In the genomic region with DNA sequence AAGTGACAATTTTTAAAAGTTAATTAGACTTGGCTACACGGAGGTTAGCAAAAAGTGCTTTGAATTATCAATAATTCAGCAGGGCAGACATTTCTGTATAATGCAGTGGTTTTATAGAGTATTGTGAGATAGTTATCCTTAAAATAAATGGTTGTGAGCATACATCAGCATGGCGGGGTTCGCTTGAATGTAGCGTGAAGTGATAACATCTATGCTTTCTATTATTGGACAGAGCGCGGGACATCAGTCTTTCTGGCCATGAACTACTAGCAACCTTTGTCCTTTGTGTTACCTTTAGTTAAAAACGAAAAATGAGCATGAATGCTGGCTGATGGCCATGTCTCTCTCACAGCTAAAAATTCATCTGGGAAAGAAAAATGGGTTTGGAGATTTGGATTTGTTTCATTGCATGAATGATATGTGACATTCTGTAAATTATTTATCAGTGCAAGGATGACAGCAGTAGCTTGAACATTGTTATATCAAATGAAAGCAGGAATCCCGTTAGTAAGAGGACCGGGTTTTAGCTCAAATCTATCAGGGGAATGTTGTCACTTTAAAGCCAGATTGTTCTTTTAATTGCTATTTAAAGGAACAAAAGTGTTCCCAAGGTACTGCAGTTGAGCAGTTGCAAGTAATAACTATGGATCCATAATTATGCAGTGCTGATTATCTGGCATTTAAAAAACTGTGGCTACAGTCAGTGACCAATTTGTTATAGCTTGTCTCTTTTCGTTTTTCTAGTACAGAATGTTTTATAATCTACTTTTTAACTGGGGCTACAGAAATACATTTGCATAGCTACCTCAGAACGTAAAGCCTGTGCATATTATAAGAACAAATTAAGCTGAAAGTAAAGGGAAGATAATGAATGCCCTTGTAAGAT, we compare ENCODE assay signal across 20 cellular contexts.
DNase-seq lines count a peak whose midpoint lies in the region; ATAC-seq, FAIRE-seq and TF ChIP-seq lines count a peak whose summit lies in the region.
"Had no signal": no experiment of that assay in that cellular context is flagged by ENCODE, and none has a peak within 500 bp of the region (broad histone marks: within the 10 kb centered on the region; RNA-seq: fewer than 3 reads in every experiment).

No MANE protein-coding gene starts in this region.

- no peaks in the 10 kb centered on the region for H3K9me3 ChIP-seq in astrocyte (ENCODE audit: insufficient read depth, low read depth, low read length)
- no peaks in the 10 kb centered on the region for H3K9me3 ChIP-seq in keratinocyte (ENCODE audit: control insufficient read depth, low read depth, low read length)
- no peaks in the 10 kb centered on the region for H3K9me3 ChIP-seq in effector memory CD4-positive, alpha-beta T cell (ENCODE audit: control insufficient read depth, low read length)
- H3K9me3 ChIP-seq: heart left ventricle, MG63 had no signal

- H3K9me1 ChIP-seq in keratinocyte (ENCODE audit: control insufficient read depth, extremely low read depth, insufficient read depth, low read length): no peaks in the 10 kb centered on the region

- H3K79me2 ChIP-seq in astrocyte (ENCODE audit: insufficient read depth, low read length) (no peaks in the 10 kb centered on the region), keratinocyte (ENCODE audit: control insufficient read depth, insufficient read depth, low read length) (no peaks in the 10 kb centered on the region)

- H3K36me3 Mint-ChIP-seq in activated naive CD8-positive, alpha-beta T cell: peaks cover 8% of the 10 kb centered on the region
- H3K36me3 Mint-ChIP-seq in activated naive CD8-positive, alpha-beta T cell treated with anti-CD3 and anti-CD28 coated beads for 36 hours: peaks cover 3% of the 10 kb centered on the region
- H3K36me3 Mint-ChIP-seq in astrocyte (ENCODE audit: low read depth, unreplicated experiment): peaks cover 4% of the 10 kb centered on the region
- peaks cover 3 to 6% of the 10 kb centered on the region in 2 donors for H3K36me3 Mint-ChIP-seq in stimulated activated naive B cell treated with anti-CD40 and anti-IgM and Interleukin-4, amounts not matched to agents 10 μg/mL and 1 μg/mL and 100 μg/mL, for 72 hours

- H3K9ac ChIP-seq in astrocyte (ENCODE audit: low read length) (no peak overlapping the region), keratinocyte (ENCODE audit: control insufficient read depth, extremely low read depth, insufficient read depth, low read length) (no peak overlapping the region)

- H3K27me3 ChIP-seq in astrocyte (ENCODE audit: insufficient read depth, low read length) (no peaks in the 10 kb centered on the region), keratinocyte (ENCODE audit: control insufficient read depth, extremely low read depth, insufficient read depth, low read length) (no peaks in the 10 kb centered on the region)
- H3K27me3 ChIP-seq in effector memory CD4-positive, alpha-beta T cell (replicated peaks; ENCODE audit: control insufficient read depth, insufficient read depth, low read length, poor library complexity, severe bottlenecking): no peaks in the 10 kb centered on the region
- H3K27me3 ChIP-seq: heart left ventricle, MG63 had no signal

- peaks cover 35% of the 10 kb centered on the region for H4K20me1 ChIP-seq in astrocyte (ENCODE audit: insufficient read depth, low read length)
- no peaks in the 10 kb centered on the region for H4K20me1 ChIP-seq in keratinocyte (ENCODE audit: control insufficient read depth, extremely low read depth, insufficient read depth, low read length)

- no peaks in the 10 kb centered on the region for H3K27me3 Mint-ChIP-seq in activated naive CD8-positive, alpha-beta T cell
- H3K27me3 Mint-ChIP-seq in activated naive CD8-positive, alpha-beta T cell treated with anti-CD3 and anti-CD28 coated beads for 36 hours: no peaks in the 10 kb centered on the region
- no peaks in the 10 kb centered on the region for H3K27me3 Mint-ChIP-seq in astrocyte (ENCODE audit: low read depth, unreplicated experiment)
- H3K27me3 Mint-ChIP-seq in stimulated activated naive B cell treated with anti-CD40 and anti-IgM and Interleukin-4, amounts not matched to agents 10 μg/mL and 1 μg/mL and 100 μg/mL, for 72 hours: no peaks in the 10 kb centered on the region
- H3K27me3 Mint-ChIP-seq: activated naive CD8-positive, alpha-beta T cell treated with anti-CD3 and anti-CD28 coated beads, Interleukin-2, amount 10 ng/mL, durations not matched to agents 7 days and 5 days; naive B cell; stimulated activated naive CD8-positive, alpha-beta T cell treated with anti-CD3 and anti-CD28 coated beads, Interleukin-15, amount 100 ng/mL, for 72 hours had no signal

- H3K4me1 Mint-ChIP-seq in activated naive CD8-positive, alpha-beta T cell (ENCODE audit: low read depth): peaks cover 38% of the 10 kb centered on the region
- H3K4me1 Mint-ChIP-seq in activated naive CD8-positive, alpha-beta T cell treated with anti-CD3 and anti-CD28 coated beads for 36 hours: peaks cover 23% of the 10 kb centered on the region
- peaks cover 3% of the 10 kb centered on the region for H3K4me1 Mint-ChIP-seq in astrocyte (ENCODE audit: low read depth, unreplicated experiment)
- H3K4me1 Mint-ChIP-seq in stimulated activated naive B cell treated with anti-CD40 and anti-IgM and Interleukin-4, amounts not matched to agents 10 μg/mL and 1 μg/mL and 100 μg/mL, for 72 hours: peaks cover 5 to 17% of the 10 kb centered on the region in 2 donors

- H3K4me3 Mint-ChIP-seq in activated naive CD8-positive, alpha-beta T cell: no peak overlapping the region
- no peak overlapping the region for H3K4me3 Mint-ChIP-seq in activated naive CD8-positive, alpha-beta T cell treated with anti-CD3 and anti-CD28 coated beads for 36 hours
- no peak overlapping the region for H3K4me3 Mint-ChIP-seq in astrocyte (ENCODE audit: unreplicated experiment)
- H3K4me3 Mint-ChIP-seq in stimulated activated naive B cell treated with anti-CD40 and anti-IgM and Interleukin-4, amounts not matched to agents 10 μg/mL and 1 μg/mL and 100 μg/mL, for 72 hours: no peak overlapping the region
- H3K4me3 Mint-ChIP-seq: activated naive CD8-positive, alpha-beta T cell treated with anti-CD3 and anti-CD28 coated beads, Interleukin-2, amount 10 ng/mL, durations not matched to agents 7 days and 5 days; activated T-cell treated with anti-CD3 and anti-CD28 coated beads, Interleukin-2, amount 50 U/mL, for 72 hours; immature natural killer cell; naive B cell; stimulated activated naive CD8-positive, alpha-beta T cell treated with anti-CD3 and anti-CD28 coated beads, Interleukin-15, amount 100 ng/mL, for 72 hours had no signal

- dilution Hi-C loops in keratinocyte (cut with MboI; ENCODE audit: extremely low pct_ligation_motif_present, low sequenced_read_pairs): no loop called here

- no peak overlapping the region for H3K27ac ChIP-seq in astrocyte (ENCODE audit: low read depth, low read length)
- no peak overlapping the region for H3K27ac ChIP-seq in keratinocyte (ENCODE audit: control insufficient read depth, insufficient read depth, low read length)
- no peak overlapping the region for H3K27ac ChIP-seq in effector memory CD4-positive, alpha-beta T cell (ENCODE audit: insufficient read depth, low read length, poor library complexity, severe bottlenecking)
- H3K27ac ChIP-seq: heart left ventricle had no signal

- H2AFZ ChIP-seq in astrocyte (ENCODE audit: low read depth, low read length): no peak overlapping the region
- peak overlapping the region; percentile 9 for H2AFZ ChIP-seq in keratinocyte (ENCODE audit: control insufficient read depth, low read length)

- no peak for FAIRE-seq in astrocyte (lab: Jason Lieb, UNC)
- no peak for FAIRE-seq in keratinocyte (lab: Jason Lieb, UNC)

- H3K4me3 ChIP-seq in astrocyte (ENCODE audit: insufficient read depth, low read depth, low read length) (no peak overlapping the region), keratinocyte (ENCODE audit: control insufficient read depth in 2 of 3, extremely low read depth in 1 of 3, insufficient read depth in 2 of 3, low read depth in 1 of 3, low read length in 3 of 3) (peak overlapping the region in 2 of 3 experiments; percentile 9 to 17)
- H3K4me3 ChIP-seq in effector memory CD4-positive, alpha-beta T cell (ENCODE audit: insufficient read depth, low read depth, low read length, poor library complexity, severe bottlenecking): no peak overlapping the region
- H3K4me3 ChIP-seq: heart left ventricle, MG63 had no signal

- no peak for TF ChIP-seq CTCF in astrocyte (IDR thresholded peaks at IDR 0.05; ENCODE audit: insufficient read depth, low read depth, low read length)
- TF ChIP-seq CTCF in keratinocyte (optimal IDR thresholded peaks at IDR 0.05 in 1 of 3, IDR thresholded peaks at IDR 0.05 in 1 of 3, conservative IDR thresholded peaks at IDR 0.05 in 1 of 3; ENCODE audit: extremely low read depth in 1 of 3, insufficient read depth in 2 of 3, low read length in 3 of 3): no peak

- ATAC-seq in stimulated activated naive B cell treated with anti-CD40 and anti-IgM and Interleukin-4, amounts not matched to agents 10 μg/mL and 1 μg/mL and 100 μg/mL, for 72 hours (replicated peaks): no peak
- ATAC-seq in GM21737 (IDR thresholded peaks at IDR 0.05; ENCODE audit: unreplicated experiment): no peak
- ATAC-seq: activated T-cell treated with anti-CD3 and anti-CD28 coated beads, Interleukin-2, amount 50 U/mL, for 72 hours; heart left ventricle; stimulated activated naive CD8-positive, alpha-beta T cell treated with anti-CD3 and anti-CD28 coated beads, Interleukin-15, amount 100 ng/mL, for 72 hours had no signal

- H3K36me3 ChIP-seq in astrocyte (ENCODE audit: insufficient read depth, low read length) (no peaks in the 10 kb centered on the region), keratinocyte (ENCODE audit: control insufficient read depth in 2 of 2, extremely low read depth in 1 of 2, insufficient read depth in 2 of 2, low read length in 2 of 2) (peaks cover 0 to 2% of the 10 kb centered on the region in 2 experiments)
- no peaks in the 10 kb centered on the region for H3K36me3 ChIP-seq in effector memory CD4-positive, alpha-beta T cell (ENCODE audit: control insufficient read depth, insufficient read depth, low read length)
- H3K36me3 ChIP-seq: MG63 had no signal

- H3K4me1 ChIP-seq in astrocyte (ENCODE audit: insufficient read depth, low read length) (no peaks in the 10 kb centered on the region), keratinocyte (ENCODE audit: control insufficient read depth, extremely low read depth, insufficient read depth, low read length) (peaks cover 4% of the 10 kb centered on the region)
- no peaks in the 10 kb centered on the region for H3K4me1 ChIP-seq in effector memory CD4-positive, alpha-beta T cell (ENCODE audit: control insufficient read depth, insufficient read depth, low read length, poor library complexity, severe bottlenecking)

- DNase-seq in activated naive CD8-positive, alpha-beta T cell treated with anti-CD3 and anti-CD28 coated beads for 36 hours: no peak
- DNase-seq in astrocyte (ENCODE audit: low read depth) (peak; percentile 42), keratinocyte (ENCODE audit: low read depth, low spot score) (no peak)
- no peak for DNase-seq in stimulated activated naive B cell treated with anti-CD40 and anti-IgM and Interleukin-4, amounts not matched to agents 10 μg/mL and 1 μg/mL and 100 μg/mL, for 72 hours
- no peak for DNase-seq in effector memory CD4-positive, alpha-beta T cell
- DNase-seq in central memory CD4-positive, alpha-beta T cell: no peak
- DNase-seq: 8988T; activated naive CD8-positive, alpha-beta T cell treated with anti-CD3 and anti-CD28 coated beads, Interleukin-2, amount 10 ng/mL, durations not matched to agents 7 days and 5 days; activated T-cell treated with anti-CD3 and anti-CD28 coated beads, Interleukin-2, amount 50 U/mL, for 72 hours; effector CD4-positive, alpha-beta T cell; heart left ventricle; immature natural killer cell; MG63; naive B cell; NCI-H146; NCI-H2227 treated with DMSO at 0.1 percent for 48 hours; stimulated activated CD4-positive, alpha-beta T cell treated with anti-CD3 and anti-CD28 coated beads, Interleukin-2, amount 100 ng/mL, for 24 hours; stimulated activated naive CD8-positive, alpha-beta T cell treated with anti-CD3 and anti-CD28 coated beads, Interleukin-15, amount 100 ng/mL, for 72 hours had no signal

- peak overlapping the region; percentile 7 for H3K27ac Mint-ChIP-seq in activated naive CD8-positive, alpha-beta T cell
- no peak overlapping the region for H3K27ac Mint-ChIP-seq in activated naive CD8-positive, alpha-beta T cell treated with anti-CD3 and anti-CD28 coated beads for 36 hours
- no peak overlapping the region for H3K27ac Mint-ChIP-seq in astrocyte (ENCODE audit: unreplicated experiment)
- peak overlapping the region; percentile 56 for H3K27ac Mint-ChIP-seq in stimulated activated naive B cell treated with anti-CD40 and anti-IgM and Interleukin-4, amounts not matched to agents 10 μg/mL and 1 μg/mL and 100 μg/mL, for 72 hours
- H3K27ac Mint-ChIP-seq: activated naive CD8-positive, alpha-beta T cell treated with anti-CD3 and anti-CD28 coated beads, Interleukin-2, amount 10 ng/mL, durations not matched to agents 7 days and 5 days; activated T-cell treated with anti-CD3 and anti-CD28 coated beads, Interleukin-2, amount 50 U/mL, for 72 hours; stimulated activated naive CD8-positive, alpha-beta T cell treated with anti-CD3 and anti-CD28 coated beads, Interleukin-15, amount 100 ng/mL, for 72 hours had no signal

- no peaks in the 10 kb centered on the region for H3K9me3 Mint-ChIP-seq in activated naive CD8-positive, alpha-beta T cell (ENCODE audit: low read depth)
- no peaks in the 10 kb centered on the region for H3K9me3 Mint-ChIP-seq in activated naive CD8-positive, alpha-beta T cell treated with anti-CD3 and anti-CD28 coated beads for 36 hours
- no peaks in the 10 kb centered on the region for H3K9me3 Mint-ChIP-seq in astrocyte (ENCODE audit: unreplicated experiment)
- H3K9me3 Mint-ChIP-seq in stimulated activated naive B cell treated with anti-CD40 and anti-IgM and Interleukin-4, amounts not matched to agents 10 μg/mL and 1 μg/mL and 100 μg/mL, for 72 hours: no peaks in the 10 kb centered on the region
- H3K9me3 Mint-ChIP-seq: activated T-cell treated with anti-CD3 and anti-CD28 coated beads, Interleukin-2, amount 50 U/mL, for 72 hours; immature natural killer cell; naive B cell; stimulated activated naive CD8-positive, alpha-beta T cell treated with anti-CD3 and anti-CD28 coated beads, Interleukin-15, amount 100 ng/mL, for 72 hours had no signal

- H3K4me2 ChIP-seq in astrocyte (ENCODE audit: low read length) (peak overlapping the region; percentile 7), keratinocyte (ENCODE audit: control insufficient read depth, extremely low read depth, insufficient read depth, low read depth, low read length) (peak overlapping the region; percentile 52)

Comparison
In these comparisons a context has a peak if more than half of its experiments do, and no peak if none do; other contexts are left out.
1. H3K27ac Mint-ChIP-seq: peak in activated naive CD8-positive, alpha-beta T cell (single experiment) and stimulated activated naive B cell treated with anti-CD40 and anti-IgM and Interleukin-4, amounts not matched to agents 10 μg/mL and 1 μg/mL and 100 μg/mL, for 72 hours (single experiment); none in activated naive CD8-positive, alpha-beta T cell treated with anti-CD3 and anti-CD28 coated beads for 36 hours (single experiment) and astrocyte (single experiment).
2. H3K4me3 ChIP-seq: peak in keratinocyte (2 of 3); none in astrocyte (single experiment) and effector memory CD4-positive, alpha-beta T cell (single experiment).